In the genomic region with DNA sequence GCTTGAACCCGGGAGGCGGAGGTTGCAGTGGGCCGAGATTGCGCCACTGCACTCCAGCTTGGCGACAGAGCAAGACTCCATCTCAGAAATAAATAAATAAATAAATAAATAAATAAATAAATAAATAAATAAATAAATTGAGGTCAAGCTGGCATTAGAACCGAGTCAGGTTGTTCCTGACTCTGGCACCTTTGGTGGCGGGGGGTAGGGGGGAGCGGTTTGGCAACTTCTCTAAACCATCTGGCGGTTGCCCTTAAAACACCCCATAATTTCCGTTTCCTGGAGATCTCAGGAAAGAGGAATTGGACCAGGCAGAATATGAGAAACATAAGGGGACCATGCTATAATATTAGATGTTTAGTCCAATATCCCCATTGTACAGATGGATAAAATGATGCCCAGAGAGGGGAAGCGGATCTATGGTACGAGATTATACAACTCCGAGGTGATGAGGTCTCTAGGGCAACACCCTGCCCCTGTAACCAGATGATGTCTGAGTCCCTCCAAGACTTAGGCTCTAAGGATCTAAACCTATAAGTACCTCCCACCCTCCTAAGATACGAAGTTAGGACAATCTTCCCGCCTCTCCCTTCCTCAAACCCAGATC, we compare ENCODE assay signal across 8 cellular contexts. TPM values are rescaled to one million over a fixed set of nuclear protein-coding genes. Genes with fewer than 3 reads are reported as not detected.
DNase-seq lines count a peak whose midpoint lies in the region; ATAC-seq and TF ChIP-seq lines count a peak whose summit lies in the region.

No MANE protein-coding gene starts in this region.

- H3K4me1 ChIP-seq in BLaER1 treated with 17β-estradiol and CSF1 and Interleukin-3, amounts not matched to agents 10 nM and 100 nM, result peaks cover 68 to 93% (median 81%) of the 10 kb centered on the region in 10 experiments
- H3K4me1 ChIP-seq in body of pancreas (peaks cover 26% of the 10 kb centered on the region), mesodermal cell (ENCODE audit: control insufficient read depth, insufficient read depth, low read length, poor library complexity, severe bottlenecking) (peaks cover 3% of the 10 kb centered on the region)

- no peak for TF ChIP-seq POLR2A in body of pancreas (IDR thresholded peaks at IDR 0.05)

- peak overlapping the region; percentile 59 to 94 (median 88); a peak in 21 of 22 replicates for H3K27ac ChIP-seq in BLaER1 treated with 17β-estradiol and CSF1 and Interleukin-3, amounts not matched to agents 10 nM and 100 nM
- peak overlapping the region in 3 of 4 donors; percentile 86 to 95 (median 92) for H3K27ac ChIP-seq in body of pancreas
- H3K27ac ChIP-seq in mesodermal cell (ENCODE audit: low read depth, low read length, severe bottlenecking), result peak overlapping the region; percentile 92

- WGBS in body of pancreas, 2 donors, result 56 to 60% methylated on average over 15 of the region's 15 CpGs
- WGBS in mesodermal cell (ENCODE audit: insufficient coverage in 2 of 2), 2 experiments, result 79 to 92% methylated on average over 5 to 9 of the region's 15 CpGs

- H3K9ac ChIP-seq in BLaER1 treated with 17β-estradiol and CSF1 and Interleukin-3, amounts not matched to agents 10 nM and 100 nM, result peak overlapping the region; percentile 74 to 89 (median 83)

- DNase-seq in KG1 (lab: John Stamatoyannopoulos, UW) (peak; percentile 63), body of pancreas (peak in 2 of 4 donors; percentile 21 to 41), activated gamma-delta T cell treated with Interleukin-2 at 50 U/mL for 16 hours (no peak), NCI-H1417 (lab: John Stamatoyannopoulos, UW) (no peak)

- ATAC-seq in body of pancreas, result no peak
- ATAC-seq in GM18519 (IDR thresholded peaks at IDR 0.05; ENCODE audit: low FRiP score, unreplicated experiment), result no peak
- no peak for ATAC-seq in HG02798 (IDR thresholded peaks at IDR 0.05; ENCODE audit: poor library complexity, unreplicated experiment)

- H3K4me2 ChIP-seq in BLaER1 treated with 17β-estradiol and CSF1 and Interleukin-3, amounts not matched to agents 10 nM and 100 nM, result peak overlapping the region; percentile 62 to 90 (median 79)

- H3K9me3 ChIP-seq in BLaER1 treated with 17β-estradiol and CSF1 and Interleukin-3, amounts not matched to agents 10 nM and 100 nM (replicated peaks in 1 of 11), result no peaks in the 10 kb centered on the region
- no peaks in the 10 kb centered on the region for H3K9me3 ChIP-seq in body of pancreas
- H3K9me3 ChIP-seq in mesodermal cell (ENCODE audit: control insufficient read depth, low read length), result no peaks in the 10 kb centered on the region

- intact Hi-C loops in body of pancreas (cut with DNase I), result no loop called here

- no peak for TF ChIP-seq CTCF in body of pancreas (IDR thresholded peaks at IDR 0.05)

- H3K36me3 ChIP-seq in BLaER1 treated with 17β-estradiol and CSF1 and Interleukin-3, amounts not matched to agents 10 nM and 100 nM, result peaks cover 19 to 23% (median 20%) of the 10 kb centered on the region in 11 experiments
- H3K36me3 ChIP-seq in body of pancreas (replicated peaks in 1 of 2; ENCODE audit: insufficient read depth in 1 of 2, low read depth in 2 of 2), result peaks cover 0 to 3% of the 10 kb centered on the region in 2 donors
- H3K36me3 ChIP-seq in mesodermal cell (ENCODE audit: control insufficient read depth, insufficient read depth, low read length), result peaks cover 24% of the 10 kb centered on the region

- H3K27me3 ChIP-seq in BLaER1 treated with 17β-estradiol and CSF1 and Interleukin-3, amounts not matched to agents 10 nM and 100 nM, result no peaks in the 10 kb centered on the region
- H3K27me3 ChIP-seq in body of pancreas, result no peaks in the 10 kb centered on the region

- peaks cover 0 to 38% (median 28%) of the 10 kb centered on the region in 11 experiments; a peak in 16 of 22 replicates for H4K20me1 ChIP-seq in BLaER1 treated with 17β-estradiol and CSF1 and Interleukin-3, amounts not matched to agents 10 nM and 100 nM

- H3K4me3 ChIP-seq in BLaER1 treated with 17β-estradiol and CSF1 and Interleukin-3, amounts not matched to agents 10 nM and 100 nM, result peak overlapping the region; percentile 65 to 84 (median 72)
- peak overlapping the region; percentile 30 to 76 for H3K4me3 ChIP-seq in body of pancreas
- H3K4me3 ChIP-seq in mesodermal cell (ENCODE audit: extremely low read depth, insufficient read depth, low read length, poor library complexity, severe bottlenecking), result peak overlapping the region; percentile 72

RNA-seq across cellular contexts. Expression of gene CLPB, which starts 0.8 kb away (rescaled TPM):
- total RNA-seq in body of pancreas, result 10 to 100 TPM; 13.8 to 19.5 TPM
- 17.0 TPM for polyA plus RNA-seq in mesodermal cell (2013, experiment 1 of 2)
- polyA plus RNA-seq in mesodermal cell (2013, experiment 2 of 2), result 18.7 TPM
